ENCODE assay signal across 14 cellular contexts in the genomic region with DNA sequence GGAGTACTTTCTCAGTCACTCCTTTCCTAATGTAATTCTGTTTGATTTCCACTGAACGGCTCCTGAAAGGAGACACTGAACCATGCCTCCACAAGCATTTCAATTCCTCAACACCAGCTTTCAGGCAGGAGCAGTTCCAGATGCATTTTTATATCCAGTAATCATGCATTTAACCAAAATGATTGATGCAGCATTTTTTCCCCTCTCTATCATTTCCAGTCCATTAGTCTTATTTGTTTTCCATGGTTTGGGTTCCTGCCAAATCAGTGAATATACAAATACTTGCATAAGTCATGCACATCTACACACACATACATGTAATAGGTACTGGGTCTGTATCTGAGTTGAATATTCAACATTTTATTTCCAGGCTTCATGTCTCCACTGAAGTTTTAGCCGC.
DNase-seq lines count a peak whose midpoint lies in the region; ATAC-seq lines count a peak whose summit lies in the region.
"Had no signal": no experiment of that assay in that cellular context is flagged by ENCODE, and none has a peak within 500 bp of the region (broad histone marks: within the 10 kb centered on the region; RNA-seq: fewer than 3 reads in every experiment).

No MANE protein-coding gene starts in this region.

- DNase-seq in EH (ENCODE audit: low read depth) (peak; percentile 76), NCI-H1105 treated with DMSO at 0.1 percent for 48 hours (lab: John Stamatoyannopoulos, UW) (peak; percentile 43), astrocyte of the hippocampus (ENCODE audit: low read depth, low spot score) (peak; percentile 45), kidney tubule cell (ENCODE audit: low spot score) (peak; percentile 42), hippocampal formation (lab: John Stamatoyannopoulos, UW) (no peak)
- DNase-seq in activated T-helper 1 cell treated with anti-CD3 and anti-CD28 coated beads, Interleukin-12 subunit alpha, Interleukin-12 subunit beta, Interleukin-2, Interleukin-4 antibody, amounts not matched to agents 30 ng/mL and 10 ng/mL and 1 ng/mL, durations not matched to agents 14 hours and 24 hours and 36 hours (ENCODE audit: low spot score): no peak
- DNase-seq: effector memory CD4-positive, alpha-beta T cell; gastrocnemius medialis; psoas muscle; stimulated activated CD4-positive, alpha-beta T cell treated with anti-CD3 and anti-CD28 coated beads, Interleukin-4, amount 100 ng/mL, for 4 hours; T-helper 9 cell had no signal

- no peaks in the 10 kb centered on the region for H3K27me3 Mint-ChIP-seq in activated T-helper 1 cell treated with anti-CD3 and anti-CD28 coated beads, Interleukin-12 subunit alpha, Interleukin-12 subunit beta, Interleukin-2, Interleukin-4 antibody, amounts not matched to agents 30 ng/mL and 10 ng/mL and 1 ng/mL, durations not matched to agents 14 hours and 24 hours and 36 hours (ENCODE audit: insufficient read depth)

- intact Hi-C loops in activated T-helper 1 cell treated with anti-CD3 and anti-CD28 coated beads, Interleukin-12 subunit alpha, Interleukin-12 subunit beta, Interleukin-2, Interleukin-4 antibody, amounts not matched to agents 30 ng/mL and 10 ng/mL and 1 ng/mL, durations not matched to agents 14 hours and 24 hours and 36 hours (cut with micrococcal nuclease): no loop called here

- no peaks in the 10 kb centered on the region for H3K36me3 Mint-ChIP-seq in activated T-helper 1 cell treated with anti-CD3 and anti-CD28 coated beads, Interleukin-12 subunit alpha, Interleukin-12 subunit beta, Interleukin-2, Interleukin-4 antibody, amounts not matched to agents 30 ng/mL and 10 ng/mL and 1 ng/mL, durations not matched to agents 14 hours and 24 hours and 36 hours (ENCODE audit: low read depth)

- no peaks in the 10 kb centered on the region for H3K9me3 Mint-ChIP-seq in activated T-helper 1 cell treated with anti-CD3 and anti-CD28 coated beads, Interleukin-12 subunit alpha, Interleukin-12 subunit beta, Interleukin-2, Interleukin-4 antibody, amounts not matched to agents 30 ng/mL and 10 ng/mL and 1 ng/mL, durations not matched to agents 14 hours and 24 hours and 36 hours

- H3K27ac Mint-ChIP-seq in activated T-helper 1 cell treated with anti-CD3 and anti-CD28 coated beads, Interleukin-12 subunit alpha, Interleukin-12 subunit beta, Interleukin-2, Interleukin-4 antibody, amounts not matched to agents 30 ng/mL and 10 ng/mL and 1 ng/mL, durations not matched to agents 14 hours and 24 hours and 36 hours: no peak overlapping the region

- H3K4me1 Mint-ChIP-seq in activated T-helper 1 cell treated with anti-CD3 and anti-CD28 coated beads, Interleukin-12 subunit alpha, Interleukin-12 subunit beta, Interleukin-2, Interleukin-4 antibody, amounts not matched to agents 30 ng/mL and 10 ng/mL and 1 ng/mL, durations not matched to agents 14 hours and 24 hours and 36 hours (ENCODE audit: low read depth): no peaks in the 10 kb centered on the region

- no peak for ATAC-seq in GM21390 (IDR thresholded peaks at IDR 0.05; ENCODE audit: unreplicated experiment)
- ATAC-seq: activated CD4-positive, CD25-positive, alpha-beta regulatory T cell treated with anti-CD3 and anti-CD28 coated beads, Interleukin-2, amount 50 U/mL, for 24 hours; gastrocnemius medialis; left lobe of liver; psoas muscle had no signal

- H3K4me3 Mint-ChIP-seq in activated T-helper 1 cell treated with anti-CD3 and anti-CD28 coated beads, Interleukin-12 subunit alpha, Interleukin-12 subunit beta, Interleukin-2, Interleukin-4 antibody, amounts not matched to agents 30 ng/mL and 10 ng/mL and 1 ng/mL, durations not matched to agents 14 hours and 24 hours and 36 hours: no peak overlapping the region

Comparison
In these comparisons a context has a peak if more than half of its experiments do, and no peak if none do; other contexts are left out.
1. DNase-seq: peak in EH (single experiment), NCI-H1105 treated with DMSO at 0.1 percent for 48 hours (single experiment), astrocyte of the hippocampus (single experiment) and kidney tubule cell (single experiment); none in activated T-helper 1 cell treated with anti-CD3 and anti-CD28 coated beads, Interleukin-12 subunit alpha, Interleukin-12 subunit beta, Interleukin-2, Interleukin-4 antibody, amounts not matched to agents 30 ng/mL and 10 ng/mL and 1 ng/mL, durations not matched to agents 14 hours and 24 hours and 36 hours (single experiment) and hippocampal formation (0 of 2).